ENCODE assay signal across 17 cellular contexts in genomic region chr4:82090717-82091116, GRCh38.
DNase-seq lines count a peak whose midpoint lies in the region; TF ChIP-seq lines count a peak whose summit lies in the region.
"Had no signal": no experiment of that assay in that cellular context is flagged by ENCODE, and none has a peak within 500 bp of the region (broad histone marks: within the 10 kb centered on the region; RNA-seq: fewer than 3 reads in every experiment).

No MANE protein-coding gene starts in this region.

- no peaks in the 10 kb centered on the region for H3K9me3 ChIP-seq in neural cell (ENCODE audit: low read length)
- H3K9me3 ChIP-seq: A549, Caco-2 had no signal

- no peaks in the 10 kb centered on the region for H3K9me2 ChIP-seq in neural cell (ENCODE audit: insufficient read depth, low read length)

- peaks cover 3% of the 10 kb centered on the region for H3K9me3 Mint-ChIP-seq in activated CD4-positive, alpha-beta T cell treated with anti-CD3 and anti-CD28 coated beads, Interleukin-2, amount 10 ng/mL, durations not matched to agents 7 days and 5 days
- H3K9me3 Mint-ChIP-seq: CD8-positive, alpha-beta T cell had no signal

- H3K27me3 Mint-ChIP-seq in activated CD4-positive, alpha-beta T cell treated with anti-CD3 and anti-CD28 coated beads, Interleukin-2, amount 10 ng/mL, durations not matched to agents 7 days and 5 days, result peaks cover 2% of the 10 kb centered on the region

- no peak overlapping the region for H3K27ac ChIP-seq in neural cell (ENCODE audit: low read length)
- H3K27ac ChIP-seq: 22Rv1; A549; BLaER1 treated with 17β-estradiol and CSF1 and Interleukin-3, amounts not matched to agents 10 nM and 100 nM; C4-2B had no signal

- peak; percentile 56 for TF ChIP-seq EP300 in neural cell (conservative IDR thresholded peaks at IDR 0.05; ENCODE audit: poor library complexity, severe bottlenecking)

- POLR2A ChIA-PET in activated CD4-positive, alpha-beta T cell treated with anti-CD3 and anti-CD28 coated beads, Interleukin-2, amount 10 ng/mL, durations not matched to agents 7 days and 5 days (lab: Charles Lee), result no interaction called here

- DNase-seq in putamen (ENCODE audit: low spot score), result peak; percentile 2
- peak; percentile 48 for DNase-seq in retinal pigment epithelial cell (ENCODE audit: low read depth)
- DNase-seq in NCI-H345 (lab: John Stamatoyannopoulos, UW), result no peak
- DNase-seq in activated CD4-positive, alpha-beta T cell treated with anti-CD3 and anti-CD28 coated beads, Interleukin-2, amount 10 ng/mL, durations not matched to agents 7 days and 5 days, result no peak
- DNase-seq: AML-193; Caco-2; Calu3; CD4-positive, alpha-beta T cell; CD8-positive, alpha-beta T cell; DMS79 treated with DMSO at 0.1 percent for 48 hours; GF-D8 had no signal

- no peaks in the 10 kb centered on the region for H3K36me3 ChIP-seq in neural cell (ENCODE audit: insufficient read depth, low read length)
- H3K36me3 ChIP-seq: BLaER1 treated with 17β-estradiol and CSF1 and Interleukin-3, amounts not matched to agents 10 nM and 100 nM had no signal

- no peak overlapping the region for H3K4me3 Mint-ChIP-seq in activated CD4-positive, alpha-beta T cell treated with anti-CD3 and anti-CD28 coated beads, Interleukin-2, amount 10 ng/mL, durations not matched to agents 7 days and 5 days
- H3K4me3 Mint-ChIP-seq: B cell; CD4-positive, alpha-beta T cell; CD8-positive, alpha-beta T cell had no signal

- H4K20me1 ChIP-seq in neural cell (ENCODE audit: insufficient read depth), result no peaks in the 10 kb centered on the region
- H4K20me1 ChIP-seq: BLaER1 treated with 17β-estradiol and CSF1 and Interleukin-3, amounts not matched to agents 10 nM and 100 nM had no signal

- H3K27ac Mint-ChIP-seq in activated CD4-positive, alpha-beta T cell treated with anti-CD3 and anti-CD28 coated beads, Interleukin-2, amount 10 ng/mL, durations not matched to agents 7 days and 5 days, result no peak overlapping the region
- H3K27ac Mint-ChIP-seq: B cell; CD4-positive, alpha-beta T cell; CD8-positive, alpha-beta T cell had no signal

- H3F3A ChIP-seq in neural cell (ENCODE audit: insufficient read depth, low read length, poor library complexity, severe bottlenecking), result no peaks in the 10 kb centered on the region

- H3K27me3 ChIP-seq in neural cell (ENCODE audit: insufficient read depth, low read depth, low read length), result no peaks in the 10 kb centered on the region
- H3K27me3 ChIP-seq: BLaER1 treated with 17β-estradiol and CSF1 and Interleukin-3, amounts not matched to agents 10 nM and 100 nM had no signal

- H3K4me3 ChIP-seq in neural cell (ENCODE audit: low read length) (no peak overlapping the region), retinal pigment epithelial cell (ENCODE audit: low read length) (no peak overlapping the region)
- H3K4me3 ChIP-seq: A549; BLaER1 treated with 17β-estradiol and CSF1 and Interleukin-3, amounts not matched to agents 10 nM and 100 nM had no signal

- CTCF ChIA-PET in activated CD4-positive, alpha-beta T cell treated with anti-CD3 and anti-CD28 coated beads, Interleukin-2, amount 10 ng/mL, durations not matched to agents 7 days and 5 days (lab: Charles Lee), result no interaction called here

- H3K4me1 Mint-ChIP-seq in activated CD4-positive, alpha-beta T cell treated with anti-CD3 and anti-CD28 coated beads, Interleukin-2, amount 10 ng/mL, durations not matched to agents 7 days and 5 days, result no peaks in the 10 kb centered on the region
- H3K4me1 Mint-ChIP-seq: B cell had no signal

- no peak for TF ChIP-seq RAD21 in neural cell (conservative IDR thresholded peaks at IDR 0.05)

- H2AFZ ChIP-seq in neural cell (ENCODE audit: low read depth, low read length), result no peak overlapping the region

- no peaks in the 10 kb centered on the region for H3K36me3 Mint-ChIP-seq in activated CD4-positive, alpha-beta T cell treated with anti-CD3 and anti-CD28 coated beads, Interleukin-2, amount 10 ng/mL, durations not matched to agents 7 days and 5 days (ENCODE audit: low read depth)
- H3K36me3 Mint-ChIP-seq: CD8-positive, alpha-beta T cell had no signal

- H3K4me2 ChIP-seq in neural cell (ENCODE audit: low read length), result no peak overlapping the region
- H3K4me2 ChIP-seq: A549; BLaER1 treated with 17β-estradiol and CSF1 and Interleukin-3, amounts not matched to agents 10 nM and 100 nM had no signal

- H3K9ac ChIP-seq in neural cell (ENCODE audit: low read length), result no peak overlapping the region
- H3K9ac ChIP-seq: BLaER1 treated with 17β-estradiol and CSF1 and Interleukin-3, amounts not matched to agents 10 nM and 100 nM had no signal

- TF ChIP-seq CTCF in neural cell (IDR thresholded peaks at IDR 0.05; ENCODE audit: poor library complexity, severe bottlenecking) (no peak), retinal pigment epithelial cell (conservative IDR thresholded peaks at IDR 0.05; ENCODE audit: low read depth, low read length) (no peak)

- no peaks in the 10 kb centered on the region for H3K79me2 ChIP-seq in neural cell (replicated peaks; ENCODE audit: insufficient read depth, low read length)

TF ChIP-seq in neural cell, 6 proteins besides CTCF, POLR2A, EP300 and RAD21:
- TF ChIP-seq REST (IDR thresholded peaks at IDR 0.05; ENCODE audit: borderline replicate concordance) (peak; percentile 39), POLR2AphosphoS5 (IDR thresholded peaks at IDR 0.05) (peak; percentile 70), TAF1 (IDR thresholded peaks at IDR 0.05; ENCODE audit: low read depth) (no peak)
TF ChIP-seq in neural cell: peak in this region for 2.

Comparison
In these comparisons a context has a peak if more than half of its experiments do, and no peak if none do; other contexts are left out.
1. DNase-seq: peak in putamen (single experiment) and retinal pigment epithelial cell (single experiment); none in NCI-H345 (single experiment) and activated CD4-positive, alpha-beta T cell treated with anti-CD3 and anti-CD28 coated beads, Interleukin-2, amount 10 ng/mL, durations not matched to agents 7 days and 5 days (single experiment).